In the genomic region with DNA sequence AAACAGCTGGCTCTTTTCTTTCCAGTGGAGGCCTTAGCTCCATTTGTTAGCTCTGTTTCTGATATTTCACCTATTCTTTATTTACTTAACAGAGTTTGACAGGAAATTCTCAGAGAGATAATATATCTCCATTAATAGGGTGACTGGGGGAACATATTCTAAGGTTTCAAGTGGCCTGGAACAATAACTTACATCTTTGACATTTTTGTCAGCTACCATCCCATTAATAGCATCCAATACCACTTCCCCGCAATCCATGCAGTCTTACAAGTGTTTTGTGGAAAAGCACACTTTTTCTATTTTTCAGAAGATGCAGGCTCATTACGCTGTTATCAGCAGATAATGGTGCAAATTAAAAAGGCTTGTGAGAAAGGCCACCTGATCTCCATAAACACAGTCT, we compare ENCODE assay signal across 22 cellular contexts.
"Had no signal": no experiment of that assay in that cellular context is flagged by ENCODE, and none has a peak within 500 bp of the region (broad histone marks: within the 10 kb centered on the region; RNA-seq: fewer than 3 reads in every experiment).

No MANE protein-coding gene starts in this region.

- DNase-seq: activated CD4-positive, alpha-beta T cell treated with anti-CD3 and anti-CD28 coated beads, Interleukin-2, amount 50 U/mL, for 4 hours; activated CD8-positive, alpha-beta memory T cell treated with anti-CD3 and anti-CD28 coated beads for 24 hours; activated CD8-positive, alpha-beta memory T cell treated with anti-CD3 and anti-CD28 coated beads, Interleukin-2, amount 50 U/mL, for 4 hours; activated naive CD8-positive, alpha-beta T cell treated with anti-CD3 and anti-CD28 coated beads for 36 hours; activated T-cell treated with anti-CD3 and anti-CD28 coated beads, Interleukin-2, amount 50 U/mL, for 24 hours; amniotic stem cell; cerebellar nuclear complex; effector CD4-positive, alpha-beta T cell; foreskin keratinocyte; glutamatergic neuron; kidney glomerular epithelial cell; occipital lobe; posterior cingulate gyrus; sigmoid colon; stimulated activated CD4-positive, alpha-beta T cell treated with anti-CD3 and anti-CD28 coated beads, Interleukin-4, amount 100 ng/mL, for 24 hours; stimulated activated naive CD4-positive, alpha-beta T cell treated with Interleukin-2 at 50 U/mL for 16 hours; T-helper 9 cell had no signal

- H3K27ac Mint-ChIP-seq: activated naive CD8-positive, alpha-beta T cell treated with anti-CD3 and anti-CD28 coated beads for 36 hours; activated T-cell treated with anti-CD3 and anti-CD28 coated beads, Interleukin-2, amount 50 U/mL, for 24 hours; activated T-helper 17 cell treated with anti-CD3 and anti-CD28 coated beads, Interleukin-2, amount 50 U/mL, for 72 hours; dendritic cell treated with granulocyte-macrophage colony-stimulating factor and Interleukin-4, amounts not matched to agents 40 ng/mL and 50 ng/mL, for 4 days; memory B cell had no signal

- H3K9me3 ChIP-seq: sigmoid colon had no signal

- H3K4me1 ChIP-seq: foreskin keratinocyte, sigmoid colon had no signal

- H2AFZ ChIP-seq: hepatocyte had no signal

- H3K9me3 Mint-ChIP-seq: activated naive CD8-positive, alpha-beta T cell treated with anti-CD3 and anti-CD28 coated beads for 36 hours; activated T-cell treated with anti-CD3 and anti-CD28 coated beads, Interleukin-2, amount 50 U/mL, for 24 hours; activated T-helper 17 cell treated with anti-CD3 and anti-CD28 coated beads, Interleukin-2, amount 50 U/mL, for 72 hours; dendritic cell treated with granulocyte-macrophage colony-stimulating factor and Interleukin-4, amounts not matched to agents 40 ng/mL and 50 ng/mL, for 4 days; neural crest cell had no signal

- H3K27me3 ChIP-seq: foreskin keratinocyte, hepatocyte, sigmoid colon had no signal

- H3K27ac ChIP-seq: foreskin keratinocyte, hepatocyte had no signal

- H3K4me2 ChIP-seq: hepatocyte had no signal

- H3K4me1 Mint-ChIP-seq: activated naive CD8-positive, alpha-beta T cell treated with anti-CD3 and anti-CD28 coated beads for 36 hours; activated T-helper 17 cell treated with anti-CD3 and anti-CD28 coated beads, Interleukin-2, amount 50 U/mL, for 72 hours; memory B cell; neural crest cell had no signal

- H3K36me3 Mint-ChIP-seq: activated naive CD8-positive, alpha-beta T cell treated with anti-CD3 and anti-CD28 coated beads for 36 hours; memory B cell had no signal

- H3K36me3 ChIP-seq: sigmoid colon had no signal

- H3K27me3 Mint-ChIP-seq: activated T-cell treated with anti-CD3 and anti-CD28 coated beads, Interleukin-2, amount 50 U/mL, for 24 hours; activated T-helper 17 cell treated with anti-CD3 and anti-CD28 coated beads, Interleukin-2, amount 50 U/mL, for 72 hours; dendritic cell treated with granulocyte-macrophage colony-stimulating factor and Interleukin-4, amounts not matched to agents 40 ng/mL and 50 ng/mL, for 4 days; memory B cell had no signal

- ATAC-seq: activated T-helper 17 cell treated with anti-CD3 and anti-CD28 coated beads, Interleukin-2, amount 50 U/mL, for 72 hours; foreskin keratinocyte had no signal

- H3K4me3 Mint-ChIP-seq: activated naive CD8-positive, alpha-beta T cell treated with anti-CD3 and anti-CD28 coated beads for 36 hours; activated T-cell treated with anti-CD3 and anti-CD28 coated beads, Interleukin-2, amount 50 U/mL, for 24 hours; activated T-helper 17 cell treated with anti-CD3 and anti-CD28 coated beads, Interleukin-2, amount 50 U/mL, for 72 hours; dendritic cell treated with granulocyte-macrophage colony-stimulating factor and Interleukin-4, amounts not matched to agents 40 ng/mL and 50 ng/mL, for 4 days; memory B cell; neural crest cell had no signal

- H3K4me3 ChIP-seq: hepatocyte, sigmoid colon had no signal

- H3K79me2 ChIP-seq: hepatocyte had no signal
